ENCODE assay signal across 8 cellular contexts in genomic region chr6:52551483-52552277, GRCh38. TPM values are rescaled to one million over a fixed set of nuclear protein-coding genes. Genes with fewer than 3 reads are reported as not detected.
DNase-seq lines count a peak whose midpoint lies in the region; ATAC-seq and TF ChIP-seq lines count a peak whose summit lies in the region.

No MANE protein-coding gene starts in this region.

- 0 out of 22 replicates have a peak overlapping the region, but pooled peaks of 1 of the 11 experiments have one; percentile 18 for H3K9ac ChIP-seq in BLaER1 treated with 17β-estradiol and CSF1 and Interleukin-3, amounts not matched to agents 10 nM and 100 nM
- H3K9ac ChIP-seq in iPS-15b (ENCODE audit: low read depth, low read length), result peak overlapping the region; percentile 32

- H3K4me1 ChIP-seq in BLaER1 treated with 17β-estradiol and CSF1 and Interleukin-3, amounts not matched to agents 10 nM and 100 nM, result peaks cover 53 to 86% (median 75%) of the 10 kb centered on the region in 10 experiments
- peaks cover 23 to 77% of the 10 kb centered on the region in 2 donors for H3K4me1 ChIP-seq in ascending aorta
- H3K4me1 ChIP-seq in iPS-15b (ENCODE audit: control insufficient read depth, insufficient read depth, low read length), result peaks cover 18% of the 10 kb centered on the region
- H3K4me1 ChIP-seq in effector memory CD4-positive, alpha-beta T cell (ENCODE audit: control insufficient read depth, insufficient read depth, low read length, poor library complexity, severe bottlenecking), result no peaks in the 10 kb centered on the region

- ATAC-seq in stimulated activated memory B cell treated with anti-CD40 and anti-IgM and Interleukin-4, amounts not matched to agents 10 μg/mL and 1 μg/mL and 100 μg/mL, for 72 hours, result no peak
- no peak for ATAC-seq in HG02973 (IDR thresholded peaks at IDR 0.05; ENCODE audit: unreplicated experiment)
- ATAC-seq in GM21447 (IDR thresholded peaks at IDR 0.05; ENCODE audit: unreplicated experiment), result no peak

- peaks cover 65% of the 10 kb centered on the region for H3K4me1 Mint-ChIP-seq in stimulated activated memory B cell treated with anti-CD40 and anti-IgM and Interleukin-4, amounts not matched to agents 10 μg/mL and 1 μg/mL and 100 μg/mL, for 72 hours

- no peaks in the 10 kb centered on the region for H3K9me3 Mint-ChIP-seq in stimulated activated memory B cell treated with anti-CD40 and anti-IgM and Interleukin-4, amounts not matched to agents 10 μg/mL and 1 μg/mL and 100 μg/mL, for 72 hours

- H3K9me3 ChIP-seq in BLaER1 treated with 17β-estradiol and CSF1 and Interleukin-3, amounts not matched to agents 10 nM and 100 nM (replicated peaks in 1 of 11), result no peaks in the 10 kb centered on the region
- no peaks in the 10 kb centered on the region for H3K9me3 ChIP-seq in ascending aorta
- no peaks in the 10 kb centered on the region for H3K9me3 ChIP-seq in iPS-15b (ENCODE audit: control insufficient read depth, insufficient read depth, low read length)
- no peaks in the 10 kb centered on the region for H3K9me3 ChIP-seq in effector memory CD4-positive, alpha-beta T cell (ENCODE audit: control insufficient read depth, low read length)

- TF ChIP-seq CTCF in ascending aorta (IDR thresholded peaks at IDR 0.05), result no peak

- peaks cover 19% of the 10 kb centered on the region for H3K36me3 Mint-ChIP-seq in stimulated activated memory B cell treated with anti-CD40 and anti-IgM and Interleukin-4, amounts not matched to agents 10 μg/mL and 1 μg/mL and 100 μg/mL, for 72 hours

- no peaks in the 10 kb centered on the region for H3K27me3 Mint-ChIP-seq in stimulated activated memory B cell treated with anti-CD40 and anti-IgM and Interleukin-4, amounts not matched to agents 10 μg/mL and 1 μg/mL and 100 μg/mL, for 72 hours

- DNase-seq in NCI-H146 treated with DMSO at 0.1 percent for 48 hours (lab: John Stamatoyannopoulos, UW; ENCODE audit: unreplicated experiment) (peak; percentile 94), ascending aorta (ENCODE audit: low spot score in 2 of 2) (peak in 1 of 2 donors; percentile 92)
- no peak for DNase-seq in effector memory CD4-positive, alpha-beta T cell

- intact Hi-C loops in ascending aorta (cut with DNase I), result loop anchor here (2.0 kb wide), 2 partner anchors 25 to 47 kb away; partner anchors contain the start of gene TRAM2

- no peaks in the 10 kb centered on the region for H3K27me3 ChIP-seq in BLaER1 treated with 17β-estradiol and CSF1 and Interleukin-3, amounts not matched to agents 10 nM and 100 nM
- no peaks in the 10 kb centered on the region for H3K27me3 ChIP-seq in ascending aorta
- no peaks in the 10 kb centered on the region for H3K27me3 ChIP-seq in iPS-15b (ENCODE audit: control insufficient read depth, insufficient read depth, low read length)
- no peaks in the 10 kb centered on the region for H3K27me3 ChIP-seq in effector memory CD4-positive, alpha-beta T cell (replicated peaks; ENCODE audit: control insufficient read depth, insufficient read depth, low read length, poor library complexity, severe bottlenecking)

- H3K4me2 ChIP-seq in BLaER1 treated with 17β-estradiol and CSF1 and Interleukin-3, amounts not matched to agents 10 nM and 100 nM, result peak overlapping the region in 8 of 11 experiments; percentile 16 to 64 (median 49); a peak in 14 of 22 replicates

- H3K4me3 Mint-ChIP-seq in stimulated activated memory B cell treated with anti-CD40 and anti-IgM and Interleukin-4, amounts not matched to agents 10 μg/mL and 1 μg/mL and 100 μg/mL, for 72 hours, result peak overlapping the region; percentile 36

- H3K27ac ChIP-seq in BLaER1 treated with 17β-estradiol and CSF1 and Interleukin-3, amounts not matched to agents 10 nM and 100 nM, result 0 out of 22 replicates have a peak overlapping the region, but pooled peaks of 1 of the 11 experiments have one; percentile 18
- H3K27ac ChIP-seq in ascending aorta, result peak overlapping the region; percentile 74 to 81
- no peak overlapping the region for H3K27ac ChIP-seq in effector memory CD4-positive, alpha-beta T cell (ENCODE audit: insufficient read depth, low read length, poor library complexity, severe bottlenecking)

- peak overlapping the region; percentile 76 for H3K27ac Mint-ChIP-seq in stimulated activated memory B cell treated with anti-CD40 and anti-IgM and Interleukin-4, amounts not matched to agents 10 μg/mL and 1 μg/mL and 100 μg/mL, for 72 hours

- H4K20me1 ChIP-seq in BLaER1 treated with 17β-estradiol and CSF1 and Interleukin-3, amounts not matched to agents 10 nM and 100 nM, result peaks cover 33 to 98% (median 68%) of the 10 kb centered on the region in 11 experiments; a peak in 18 of 22 replicates

- no peak overlapping the region for H3K4me3 ChIP-seq in BLaER1 treated with 17β-estradiol and CSF1 and Interleukin-3, amounts not matched to agents 10 nM and 100 nM
- H3K4me3 ChIP-seq in ascending aorta (peak overlapping the region in 1 of 2 donors; percentile 46), iPS-15b (ENCODE audit: low read depth, low read length) (peak overlapping the region; percentile 23)
- no peak overlapping the region for H3K4me3 ChIP-seq in effector memory CD4-positive, alpha-beta T cell (ENCODE audit: insufficient read depth, low read depth, low read length, poor library complexity, severe bottlenecking)

- peaks cover 0 to 60% (median 22%) of the 10 kb centered on the region in 11 experiments; a peak in 13 of 22 replicates for H3K36me3 ChIP-seq in BLaER1 treated with 17β-estradiol and CSF1 and Interleukin-3, amounts not matched to agents 10 nM and 100 nM
- no peaks in the 10 kb centered on the region for H3K36me3 ChIP-seq in ascending aorta
- no peaks in the 10 kb centered on the region for H3K36me3 ChIP-seq in iPS-15b (ENCODE audit: control insufficient read depth, insufficient read depth, low read length)
- H3K36me3 ChIP-seq in effector memory CD4-positive, alpha-beta T cell (ENCODE audit: control insufficient read depth, insufficient read depth, low read length), result no peaks in the 10 kb centered on the region

RNA-seq across cellular contexts. Expression of gene TRAM2, which starts 25.2 kb away (rescaled TPM):
- 32.6 TPM for total RNA-seq in ascending aorta
